ENCODE assay signal across 8 cellular contexts in the genomic region with DNA sequence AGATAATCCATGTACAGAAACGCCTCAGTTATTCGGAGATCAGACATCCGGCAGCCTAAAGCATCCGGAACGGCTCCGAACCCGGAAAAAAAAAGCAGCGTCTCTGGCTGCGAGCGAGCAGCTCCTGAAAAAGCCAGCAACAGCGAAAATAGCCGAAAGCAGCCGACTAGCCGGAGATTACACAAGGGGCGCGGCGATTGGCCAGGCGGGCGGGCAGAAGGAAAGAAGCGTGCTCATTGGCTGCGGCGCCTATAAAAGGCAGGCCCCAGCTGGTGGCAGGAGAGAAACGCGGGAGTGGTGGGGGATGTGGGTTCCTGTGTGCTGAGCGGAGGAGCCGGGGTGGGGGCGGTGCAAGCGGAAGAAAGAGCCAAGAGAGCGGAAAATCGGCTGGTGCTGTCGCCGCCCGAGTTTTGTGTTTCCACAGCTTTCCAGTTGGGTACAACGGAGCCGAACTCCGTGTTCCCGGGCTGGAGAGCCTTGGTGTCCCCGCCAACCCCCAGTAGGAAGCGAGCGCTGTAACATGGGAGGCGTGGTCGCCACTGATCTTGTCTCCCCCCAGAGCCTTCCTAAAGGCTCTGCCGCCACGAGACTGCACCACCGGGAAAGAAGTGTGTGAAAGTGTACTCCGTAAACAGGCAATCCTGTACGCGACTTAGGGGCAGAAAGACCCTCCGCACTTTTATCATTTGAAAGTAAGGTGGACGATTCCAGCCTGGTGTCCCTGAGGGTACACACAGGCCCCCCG. TPM values are rescaled to one million over a fixed set of nuclear protein-coding genes. Genes with fewer than 3 reads are reported as not detected.
DNase-seq lines count a peak whose midpoint lies in the region; ATAC-seq and TF ChIP-seq lines count a peak whose summit lies in the region.

Gene ARL15 (minus strand): TSS at position 141 of the 745 bp plus-strand sequence.

- H3K4me1 Mint-ChIP-seq in activated naive CD8-positive, alpha-beta T cell treated with anti-CD3 and anti-CD28 coated beads, Interleukin-2, amount 50 U/mL, for 24 hours = peaks cover 27% of the 10 kb centered on the region

- peaks cover 4% of the 10 kb centered on the region for H3K27me3 Mint-ChIP-seq in activated naive CD8-positive, alpha-beta T cell treated with anti-CD3 and anti-CD28 coated beads, Interleukin-2, amount 50 U/mL, for 24 hours

- no peaks in the 10 kb centered on the region for H3K79me2 ChIP-seq in parathyroid adenoma

- 1% methylated on average over 47 to 51 of the region's 51 CpGs for WGBS in tibial nerve, 2 donors

- H2AFZ ChIP-seq in parathyroid adenoma = peak within 1 kb of the TSS; percentile 92

- peak within 1 kb of the TSS; percentile 92 for H3K27ac Mint-ChIP-seq in activated naive CD8-positive, alpha-beta T cell treated with anti-CD3 and anti-CD28 coated beads, Interleukin-2, amount 50 U/mL, for 24 hours

- peak; percentile 97 for ATAC-seq in HG02759 (IDR thresholded peaks at IDR 0.05; ENCODE audit: unreplicated experiment)
- ATAC-seq in activated naive CD8-positive, alpha-beta T cell treated with anti-CD3 and anti-CD28 coated beads, Interleukin-2, amount 50 U/mL, for 24 hours = peak; percentile 94

- peak; percentile 98 to 100 for TF ChIP-seq POLR2A in tibial nerve (IDR thresholded peaks at IDR 0.05)

- no peak for TF ChIP-seq CTCF in GM12864 (IDR thresholded peaks at IDR 0.05; ENCODE audit: low read depth, low read length, missing control alignments)
- TF ChIP-seq CTCF in cardiac muscle cell (IDR thresholded peaks at IDR 0.05; ENCODE audit: low read depth, low read length) = no peak
- TF ChIP-seq CTCF in parathyroid adenoma (IDR thresholded peaks at IDR 0.05) = no peak
- TF ChIP-seq CTCF in tibial nerve (IDR thresholded peaks at IDR 0.05) = peak in 1 of 5 experiments; percentile 43

- peak; percentile 29 to 99 for TF ChIP-seq EP300 in tibial nerve (IDR thresholded peaks at IDR 0.05)

- H3K27ac ChIP-seq in cardiac muscle cell (peak within 1 kb of the TSS; percentile 84), parathyroid adenoma (peak within 1 kb of the TSS; percentile 59), tibial nerve (peak within 1 kb of the TSS; percentile 38 to 89 (median 79))

- H3K4me3 ChIP-seq in GM12864 (ENCODE audit: low read depth, low read length) (peak within 1 kb of the TSS; percentile 88), cardiac muscle cell (peak within 1 kb of the TSS; percentile 98), parathyroid adenoma (ENCODE audit: low read depth, low read length) (peak within 1 kb of the TSS; percentile 87), tibial nerve (peak within 1 kb of the TSS; percentile 56 to 96 (median 91))

- DNase-seq in GM12864 (ENCODE audit: low read depth) (peak; percentile 91), NCI-H1417 (lab: John Stamatoyannopoulos, UW) (peak; percentile 93 to 98 (median 97)), SW 1271 (lab: John Stamatoyannopoulos, UW) (peak; percentile 97 to 98), cardiac muscle cell (ENCODE audit: low read depth in 1 of 2, low spot score in 1 of 2) (peak; percentile 97 to 99), tibial nerve (ENCODE audit: low spot score in 2 of 2) (peak; percentile 98 to 99)
- DNase-seq in activated naive CD8-positive, alpha-beta T cell treated with anti-CD3 and anti-CD28 coated beads, Interleukin-2, amount 50 U/mL, for 24 hours = peak; percentile 95

- no peaks in the 10 kb centered on the region for H3K9me3 Mint-ChIP-seq in activated naive CD8-positive, alpha-beta T cell treated with anti-CD3 and anti-CD28 coated beads, Interleukin-2, amount 50 U/mL, for 24 hours

- peak within 1 kb of the TSS; percentile 94 for H3K4me3 Mint-ChIP-seq in activated naive CD8-positive, alpha-beta T cell treated with anti-CD3 and anti-CD28 coated beads, Interleukin-2, amount 50 U/mL, for 24 hours

- H3K4me1 ChIP-seq in cardiac muscle cell (ENCODE audit: low read depth) = peaks cover 13% of the 10 kb centered on the region
- peaks cover 5% of the 10 kb centered on the region for H3K4me1 ChIP-seq in parathyroid adenoma
- H3K4me1 ChIP-seq in tibial nerve = peaks cover 0 to 21% (median 6%) of the 10 kb centered on the region in 4 donors

- peak within 1 kb of the TSS; percentile 67 for H3K4me2 ChIP-seq in parathyroid adenoma (ENCODE audit: low read length)

- no peaks in the 10 kb centered on the region for H3K36me3 ChIP-seq in cardiac muscle cell
- no peaks in the 10 kb centered on the region for H3K36me3 ChIP-seq in parathyroid adenoma (ENCODE audit: control insufficient read depth, insufficient read depth, low read length)
- H3K36me3 ChIP-seq in tibial nerve = no peaks in the 10 kb centered on the region

- no peak within 1 kb of the TSS for H3K9ac ChIP-seq in parathyroid adenoma

- no peaks in the 10 kb centered on the region for H3K27me3 ChIP-seq in cardiac muscle cell
- no peaks in the 10 kb centered on the region for H3K27me3 ChIP-seq in parathyroid adenoma (ENCODE audit: control insufficient read depth, insufficient read depth, low read length)
- no peaks in the 10 kb centered on the region for H3K27me3 ChIP-seq in tibial nerve

- H3K36me3 Mint-ChIP-seq in activated naive CD8-positive, alpha-beta T cell treated with anti-CD3 and anti-CD28 coated beads, Interleukin-2, amount 50 U/mL, for 24 hours (ENCODE audit: low read depth) = no peaks in the 10 kb centered on the region

- H3K9me3 ChIP-seq in cardiac muscle cell (ENCODE audit: low read depth) = no peaks in the 10 kb centered on the region
- H3K9me3 ChIP-seq in parathyroid adenoma (ENCODE audit: control insufficient read depth, low read length) = no peaks in the 10 kb centered on the region
- H3K9me3 ChIP-seq in tibial nerve = no peaks in the 10 kb centered on the region

RNA-seq across cellular contexts. Expression of gene ARL15, which starts in this region (rescaled TPM):
- total RNA-seq in cardiac muscle cell (27.4 and 31.6 TPM in 2 replicates), tibial nerve (10 to 100 TPM; 13.0 to 52.7 (median 17.1) TPM)
- polyA plus RNA-seq in cardiac muscle cell = 21.8 and 23.2 TPM in 2 replicates

Comparison
In these comparisons a context has a peak if more than half of its experiments do, and no peak if none do; other contexts are left out.
1. Peak in every context shown above with its lines: DNase-seq, ATAC-seq, H3K4me3 ChIP-seq and H3K27ac ChIP-seq.